ENCODE assay signal across 8 cellular contexts in genomic region chr5:95961617-95962474, GRCh38. TPM values are rescaled to one million over a fixed set of nuclear protein-coding genes. Genes with fewer than 3 reads are reported as not detected.
A peak's percentile ranks its signal among the peaks of the same experiment; 100 is the strongest.
DNase-seq lines count a peak whose midpoint lies in the region; ATAC-seq and FAIRE-seq lines count a peak whose summit lies in the region.

Gene ELL2, minus strand, starts transcription at chr5:95961851. Its CDS starts 130 bp downstream, at chr5:95961721.

- peaks cover 47% of the 10 kb centered on the region for H3K4me1 Mint-ChIP-seq in activated CD4-positive, alpha-beta T cell treated with anti-CD3 and anti-CD28 coated beads, Interleukin-2, amount 10 ng/mL, durations not matched to agents 24 days and 14 days

- peak within 1 kb of the TSS; percentile 98 for H3K4me3 Mint-ChIP-seq in activated CD4-positive, alpha-beta T cell treated with anti-CD3 and anti-CD28 coated beads, Interleukin-2, amount 10 ng/mL, durations not matched to agents 24 days and 14 days

- intact Hi-C loops in activated CD4-positive, alpha-beta T cell treated with anti-CD3 and anti-CD28 coated beads, Interleukin-2, amount 10 ng/mL, durations not matched to agents 24 days and 14 days (cut with micrococcal nuclease) = loop anchor here (1.0 to 10.0 kb wide), 15 partner anchors 12 to 1221 kb away; partner anchors contain the start of genes LNPEP and RIOK2

- peak; percentile 64 for FAIRE-seq in colon (lab: Jason Lieb, UNC)

- ATAC-seq in GM19025 (IDR thresholded peaks at IDR 0.05; ENCODE audit: low read depth, unreplicated experiment) = peak; percentile 88
- peak; percentile 91 for ATAC-seq in HG03280 (IDR thresholded peaks at IDR 0.05; ENCODE audit: unreplicated experiment)

- no peaks in the 10 kb centered on the region for H3K27me3 Mint-ChIP-seq in activated CD4-positive, alpha-beta T cell treated with anti-CD3 and anti-CD28 coated beads, Interleukin-2, amount 10 ng/mL, durations not matched to agents 24 days and 14 days

- H3K36me3 Mint-ChIP-seq in activated CD4-positive, alpha-beta T cell treated with anti-CD3 and anti-CD28 coated beads, Interleukin-2, amount 10 ng/mL, durations not matched to agents 24 days and 14 days (ENCODE audit: low read depth) = peaks cover 33% of the 10 kb centered on the region

- DNase-seq in AG20443 (ENCODE audit: low spot score) = peak; percentile 96
- DNase-seq in NCI-H510A (lab: John Stamatoyannopoulos, UW) = peak; percentile 85
- DNase-seq in activated CD4-positive, alpha-beta T cell treated with anti-CD3 and anti-CD28 coated beads, Interleukin-2, amount 10 ng/mL, durations not matched to agents 24 days and 14 days = peak; percentile 99
- peak; percentile 91 for DNase-seq in kidney glomerular epithelial cell (lab: John Stamatoyannopoulos, UW)
- DNase-seq in stimulated activated CD4-positive, alpha-beta T cell treated with anti-CD3 and anti-CD28 coated beads, Interleukin-15, amount 100 ng/mL, for 48 hours (ENCODE audit: low read depth in 2 of 2) = peak; percentile 98 to 99

- peak within 1 kb of the TSS; percentile 99 for H3K27ac Mint-ChIP-seq in activated CD4-positive, alpha-beta T cell treated with anti-CD3 and anti-CD28 coated beads, Interleukin-2, amount 10 ng/mL, durations not matched to agents 24 days and 14 days

- H3K9me3 Mint-ChIP-seq in activated CD4-positive, alpha-beta T cell treated with anti-CD3 and anti-CD28 coated beads, Interleukin-2, amount 10 ng/mL, durations not matched to agents 24 days and 14 days = peaks cover 2% of the 10 kb centered on the region

RNA-seq across cellular contexts. Expression of gene ELL2, which starts in this region (rescaled TPM):
- 103 and 111 TPM in 2 replicates for total RNA-seq in activated CD4-positive, alpha-beta T cell treated with anti-CD3 and anti-CD28 coated beads, Interleukin-2, amount 10 ng/mL, durations not matched to agents 24 days and 14 days

Comparison
In these comparisons a context has a peak if more than half of its experiments do, and no peak if none do; other contexts are left out.
1. Peak in every context shown above with its lines: DNase-seq and ATAC-seq.